Comparison of ENCODE assay signal across 4 cellular contexts in genomic region chr5:129428636-129429035, GRCh38. TPM values are rescaled to one million over a fixed set of nuclear protein-coding genes. Genes with fewer than 3 reads are reported as not detected.
"Had no signal": no experiment of that assay in that cellular context is flagged by ENCODE, and none has a peak within 500 bp of the region (broad histone marks: within the 10 kb centered on the region; RNA-seq: fewer than 3 reads in every experiment).

No MANE protein-coding gene starts in this region.

RNA-seq across cellular contexts. Expression of gene ADAMTS19, which starts 31.5 kb away (rescaled TPM):
- total RNA-seq: HepG2, HT-29, K562 had no signal
- polyA plus RNA-seq: HepG2, IgD-negative memory B cell, K562 had no signal
